Comparison of ENCODE assay signal across 16 cellular contexts in the genomic region with DNA sequence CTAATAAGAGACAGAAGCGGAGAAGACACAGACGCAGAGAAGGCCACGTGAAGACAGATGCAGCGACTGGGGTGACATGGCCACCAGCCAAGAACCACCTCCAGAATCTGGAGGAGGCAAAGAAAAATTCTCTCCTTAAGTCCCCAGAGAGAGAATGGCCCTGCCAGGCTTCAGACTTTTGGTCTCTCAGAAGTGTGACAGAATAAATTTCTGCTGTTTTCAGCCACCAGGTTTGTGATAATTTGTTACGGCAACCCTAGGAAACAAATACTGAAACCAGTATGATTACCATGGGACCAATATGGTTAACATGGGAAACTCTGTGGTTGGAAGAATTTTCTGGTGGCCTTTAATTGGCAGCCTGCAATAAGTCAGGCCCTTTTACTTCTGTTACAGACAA.
DNase-seq lines count a peak whose midpoint lies in the region; ATAC-seq and TF ChIP-seq lines count a peak whose summit lies in the region.
"Had no signal": no experiment of that assay in that cellular context is flagged by ENCODE, and none has a peak within 500 bp of the region (broad histone marks: within the 10 kb centered on the region; RNA-seq: fewer than 3 reads in every experiment).

No MANE protein-coding gene starts in this region.

- peak overlapping the region; percentile 65 for H2BK20ac ChIP-seq in H9 (ENCODE audit: low read depth, low read length, poor library complexity, severe bottlenecking)

- H3K56ac ChIP-seq in H9 (ENCODE audit: insufficient read length, low read depth, low read length), result no peak overlapping the region

- H3K4me3 Mint-ChIP-seq in H9, result no peak overlapping the region
- peak overlapping the region in 6 of 10 donors; percentile 3 to 52 (median 19) for H3K4me3 Mint-ChIP-seq in naive thymus-derived CD4-positive, alpha-beta T cell
- H3K4me3 Mint-ChIP-seq: activated CD8-positive, alpha-beta memory T cell treated with anti-CD3 and anti-CD28 coated beads, Interleukin-2, amount 10 ng/mL, durations not matched to agents 7 days and 5 days had no signal

- peak; percentile 61 for ATAC-seq in HG03354 (IDR thresholded peaks at IDR 0.05; ENCODE audit: poor library complexity, severe bottlenecking, unreplicated experiment)
- ATAC-seq in naive thymus-derived CD4-positive, alpha-beta T cell, result no peak
- ATAC-seq: activated CD8-positive, alpha-beta memory T cell treated with anti-CD3 and anti-CD28 coated beads, Interleukin-2, amount 10 ng/mL, durations not matched to agents 7 days and 5 days; natural killer cell; right lobe of liver had no signal

- H3K4me1 Mint-ChIP-seq in H9, result 0 out of 4 replicates have a peak, but pooled peaks cover 0 to 4% of the 10 kb centered on the region in 2 experiments
- peaks cover 40 to 91% (median 84%) of the 10 kb centered on the region in 7 donors for H3K4me1 Mint-ChIP-seq in naive thymus-derived CD4-positive, alpha-beta T cell

- H2BK15ac ChIP-seq in H9 (ENCODE audit: low read depth, low read length), result no peak overlapping the region

- H4K5ac ChIP-seq in H9 (ENCODE audit: insufficient read length, low read depth, low read length), result no peak overlapping the region

- no peaks in the 10 kb centered on the region for H3K79me2 ChIP-seq in H9 (ENCODE audit: insufficient read depth, low read length)

- DNase-seq in NCI-H2171 treated with DMSO at 0.1 percent for 48 hours (lab: John Stamatoyannopoulos, UW) (peak; percentile 12), NCI-H2171 (lab: John Stamatoyannopoulos, UW) (no peak), H9 (no peak), SW480 (ENCODE audit: low spot score) (no peak), tibial artery (no peak), iPS-NIHi7 (ENCODE audit: extremely low spot score) (no peak)
- no peak for DNase-seq in naive thymus-derived CD4-positive, alpha-beta T cell
- DNase-seq: activated CD8-positive, alpha-beta memory T cell treated with anti-CD3 and anti-CD28 coated beads, Interleukin-2, amount 10 ng/mL, durations not matched to agents 7 days and 5 days; aorta; DMS79; natural killer cell; right lobe of liver had no signal

- no peaks in the 10 kb centered on the region for H4K20me1 ChIP-seq in H9 (ENCODE audit: control insufficient read depth, insufficient read depth, insufficient read length)

- H3K9ac ChIP-seq in H9 (ENCODE audit: extremely low read depth, insufficient read length, low read length), result no peak overlapping the region

- no peaks in the 10 kb centered on the region for H3K27me3 Mint-ChIP-seq in H9 (ENCODE audit: low read depth)
- peaks cover 0 to 19% (median 0%) of the 10 kb centered on the region in 5 donors for H3K27me3 Mint-ChIP-seq in naive thymus-derived CD4-positive, alpha-beta T cell
- H3K27me3 Mint-ChIP-seq: activated CD8-positive, alpha-beta memory T cell treated with anti-CD3 and anti-CD28 coated beads, Interleukin-2, amount 10 ng/mL, durations not matched to agents 7 days and 5 days had no signal

- H2BK5ac ChIP-seq in H9 (ENCODE audit: insufficient read length, low read length), result no peak overlapping the region

- H3T11ph ChIP-seq in H9 (ENCODE audit: low read length), result no peak overlapping the region

- no peak overlapping the region for H4K8ac ChIP-seq in H9 (replicated peaks; ENCODE audit: insufficient read length, low read depth, low read length)

- H3K14ac ChIP-seq in H9 (ENCODE audit: insufficient read depth, low read length), result no peak overlapping the region

- no peak overlapping the region for H3K27ac Mint-ChIP-seq in H9
- H3K27ac Mint-ChIP-seq in naive thymus-derived CD4-positive, alpha-beta T cell, result peak overlapping the region in 8 of 9 donors; percentile 76 to 97 (median 93)
- H3K27ac Mint-ChIP-seq: activated CD8-positive, alpha-beta memory T cell treated with anti-CD3 and anti-CD28 coated beads, Interleukin-2, amount 10 ng/mL, durations not matched to agents 7 days and 5 days; natural killer cell had no signal

- TF ChIP-seq CTCF in H9 (conservative IDR thresholded peaks at IDR 0.05) (no peak), tibial artery (IDR thresholded peaks at IDR 0.05) (no peak)

- no peak overlapping the region for H2BK12ac ChIP-seq in H9 (ENCODE audit: insufficient read length, low read depth, low read length)

- H3K9me3 Mint-ChIP-seq in H9, result no peaks in the 10 kb centered on the region
- H3K9me3 Mint-ChIP-seq in naive thymus-derived CD4-positive, alpha-beta T cell, result peaks cover 0 to 1% (median 0%) of the 10 kb centered on the region in 11 donors
- H3K9me3 Mint-ChIP-seq: natural killer cell had no signal

- no peak overlapping the region for H2BK120ac ChIP-seq in H9 (ENCODE audit: low read depth, low read length, poor library complexity, severe bottlenecking)

- H3K4me2 ChIP-seq in H9 (ENCODE audit: insufficient read depth, insufficient read length, low read length), result no peak overlapping the region

- H3K36me3 Mint-ChIP-seq in H9 (ENCODE audit: insufficient read depth in 1 of 3, low read depth in 3 of 3), result no peaks in the 10 kb centered on the region
- peaks cover 0 to 28% (median 6%) of the 10 kb centered on the region in 5 donors for H3K36me3 Mint-ChIP-seq in naive thymus-derived CD4-positive, alpha-beta T cell
- H3K36me3 Mint-ChIP-seq: natural killer cell had no signal

- no peak overlapping the region for H4K91ac ChIP-seq in H9 (ENCODE audit: insufficient read length, low read depth, low read length)

- WGBS in H9 (ENCODE audit: extremely low coverage, insufficient read length, low lambda C conversion rate), result no CpG with 5 or more reads among the region's 5 CpGs

- POLR2A ChIA-PET in naive thymus-derived CD4-positive, alpha-beta T cell (lab: Charles Lee), result interaction anchor here (1.6 kb wide), 1 partner anchor 8 kb away, joined by 7 read pairs; no protein-coding TSS in a partner anchor

- H3K18ac ChIP-seq in H9 (ENCODE audit: insufficient read length, low read depth, low read length), result no peak overlapping the region

- H3K27me3 ChIP-seq in H9 (ENCODE audit: insufficient read depth, low read length) (no peaks in the 10 kb centered on the region), tibial artery (no peaks in the 10 kb centered on the region)
- no peaks in the 10 kb centered on the region for H3K27me3 ChIP-seq in naive thymus-derived CD4-positive, alpha-beta T cell (ENCODE audit: control insufficient read depth in 2 of 2, insufficient read depth in 2 of 2, low read length in 2 of 2)
- H3K27me3 ChIP-seq: dorsolateral prefrontal cortex, right lobe of liver had no signal

- intact Hi-C loops in naive thymus-derived CD4-positive, alpha-beta T cell (cut with micrococcal nuclease), result no loop called here
- intact Hi-C loops in tibial artery (cut with DNase I; ENCODE audit: low total_unique reads), result no loop called here

- H3K9me3 ChIP-seq in H9 (ENCODE audit: control insufficient read depth, low read depth, low read length), result no peaks in the 10 kb centered on the region
- H3K9me3 ChIP-seq in naive thymus-derived CD4-positive, alpha-beta T cell (ENCODE audit: control insufficient read depth in 2 of 3, low read length in 3 of 3), result no peaks in the 10 kb centered on the region
- no peaks in the 10 kb centered on the region for H3K9me3 ChIP-seq in tibial artery
- H3K9me3 ChIP-seq: right lobe of liver, thoracic aorta had no signal

- no peak overlapping the region for H2AFZ ChIP-seq in H9 (ENCODE audit: low read length)

- no peaks in the 10 kb centered on the region for H3K23me2 ChIP-seq in H9 (ENCODE audit: insufficient read length, low read depth, low read length, poor library complexity, severe bottlenecking)

- no peaks in the 10 kb centered on the region for H3K36me3 ChIP-seq in naive thymus-derived CD4-positive, alpha-beta T cell (ENCODE audit: control insufficient read depth in 2 of 3, insufficient read depth in 3 of 3, low read length in 3 of 3)
- H3K36me3 ChIP-seq in tibial artery, result no peaks in the 10 kb centered on the region
- H3K36me3 ChIP-seq: right lobe of liver, thoracic aorta had no signal

- no peaks in the 10 kb centered on the region; the same call in 1 of the 2 replicates for H3K4me1 ChIP-seq in H9 (ENCODE audit: insufficient read depth, low read length)
- peaks cover 54 to 65% of the 10 kb centered on the region in 2 donors for H3K4me1 ChIP-seq in naive thymus-derived CD4-positive, alpha-beta T cell (ENCODE audit: control insufficient read depth in 2 of 2, insufficient read depth in 2 of 2, low read length in 2 of 2)
- peaks cover 0 to 20% (median 3%) of the 10 kb centered on the region in 4 donors for H3K4me1 ChIP-seq in tibial artery
- H3K4me1 ChIP-seq: right lobe of liver had no signal

- H2AK5ac ChIP-seq in H9 (ENCODE audit: insufficient read length, low read length), result no peak overlapping the region

- H3K23ac ChIP-seq in H9 (ENCODE audit: insufficient read length, low read depth, low read length), result peak overlapping the region; percentile 41

- H3K79me1 ChIP-seq in H9 (ENCODE audit: insufficient read depth, low read depth, low read length, poor library complexity, severe bottlenecking), result no peaks in the 10 kb centered on the region

- H3K4me3 ChIP-seq in naive thymus-derived CD4-positive, alpha-beta T cell (ENCODE audit: low read length), result no peak overlapping the region
- no peak overlapping the region for H3K4me3 ChIP-seq in tibial artery
- H3K4me3 ChIP-seq: dorsolateral prefrontal cortex, right lobe of liver, thoracic aorta had no signal

- H3K27ac ChIP-seq in H9 (ENCODE audit: insufficient read length, low read depth, low read length), result no peak overlapping the region
- peak overlapping the region; percentile 36 for H3K27ac ChIP-seq in naive thymus-derived CD4-positive, alpha-beta T cell (ENCODE audit: low read depth, low read length)
- H3K27ac ChIP-seq in tibial artery, result no peak overlapping the region
- H3K27ac ChIP-seq: 22Rv1, dorsolateral prefrontal cortex, right lobe of liver, thoracic aorta had no signal

- H3K4ac ChIP-seq in H9 (ENCODE audit: low read depth, low read length), result no peak overlapping the region

- CTCF ChIA-PET in naive thymus-derived CD4-positive, alpha-beta T cell (lab: Charles Lee), result no interaction called here

Comparison
In these comparisons a context has a peak if more than half of its experiments do, and no peak if none do; other contexts are left out.
1. H3K27ac Mint-ChIP-seq: peak in naive thymus-derived CD4-positive, alpha-beta T cell (8 of 9); none in H9 (0 of 3).
2. H3K4me3 Mint-ChIP-seq: peak in naive thymus-derived CD4-positive, alpha-beta T cell (6 of 10); none in H9 (0 of 2).